Comparison of ENCODE assay signal across 17 cellular contexts in genomic region chr10:59838390-59838789, GRCh38.
"Had no signal": no experiment of that assay in that cellular context is flagged by ENCODE, and none has a peak within 500 bp of the region (broad histone marks: within the 10 kb centered on the region; RNA-seq: fewer than 3 reads in every experiment).

No MANE protein-coding gene starts in this region.

- H3K27me3 ChIP-seq: brain microvascular endothelial cell, gastroesophageal sphincter, heart right ventricle, upper lobe of left lung had no signal

- H3K9me3 ChIP-seq: gastroesophageal sphincter, heart right ventricle, upper lobe of left lung had no signal

- H3K27ac ChIP-seq: brain microvascular endothelial cell, gastroesophageal sphincter, heart right ventricle, upper lobe of left lung had no signal

- H3K4me3 Mint-ChIP-seq: activated CD8-positive, alpha-beta T cell treated with anti-CD3 and anti-CD28 coated beads, Interleukin-2, amount 10 ng/mL, durations not matched to agents 7 days and 5 days; activated naive CD8-positive, alpha-beta T cell treated with anti-CD3 and anti-CD28 coated beads for 36 hours; effector memory CD8-positive, alpha-beta T cell; natural killer cell treated with Interleukin-12 subunit alpha and Interleukin-12 subunit beta and Interleukin-15 and Interleukin-18, amount 100 ng/mL, for 72 hours; stimulated activated naive CD8-positive, alpha-beta T cell treated with anti-CD3 and anti-CD28 coated beads, Interleukin-15, amount 100 ng/mL, for 72 hours; WTC11 had no signal

- DNase-seq: activated CD4-positive, alpha-beta T cell treated with anti-CD3 and anti-CD28 coated beads for 48 hours; activated CD8-positive, alpha-beta memory T cell treated with anti-CD3 and anti-CD28 coated beads, Interleukin-2, amount 50 U/mL, for 48 hours; activated CD8-positive, alpha-beta T cell treated with anti-CD3 and anti-CD28 coated beads, Interleukin-2, amount 10 ng/mL, durations not matched to agents 7 days and 5 days; activated naive CD8-positive, alpha-beta T cell treated with anti-CD3 and anti-CD28 coated beads for 36 hours; brain microvascular endothelial cell; dermis blood vessel endothelial cell; effector memory CD8-positive, alpha-beta T cell; heart right ventricle; posterior cingulate gyrus; right cardiac atrium; stimulated activated naive CD8-positive, alpha-beta T cell treated with anti-CD3 and anti-CD28 coated beads, Interleukin-15, amount 100 ng/mL, for 72 hours; upper lobe of left lung had no signal

- H3K27me3 Mint-ChIP-seq: activated naive CD8-positive, alpha-beta T cell treated with anti-CD3 and anti-CD28 coated beads for 36 hours; effector memory CD8-positive, alpha-beta T cell; natural killer cell treated with Interleukin-12 subunit alpha and Interleukin-12 subunit beta and Interleukin-15 and Interleukin-18, amount 100 ng/mL, for 72 hours; stimulated activated naive CD8-positive, alpha-beta T cell treated with anti-CD3 and anti-CD28 coated beads, Interleukin-15, amount 100 ng/mL, for 72 hours had no signal

- H3K4me3 ChIP-seq: gastroesophageal sphincter, heart right ventricle, lung, smooth muscle cell, upper lobe of left lung had no signal

- H3K27ac Mint-ChIP-seq: activated CD8-positive, alpha-beta T cell treated with anti-CD3 and anti-CD28 coated beads, Interleukin-2, amount 10 ng/mL, durations not matched to agents 7 days and 5 days; effector memory CD8-positive, alpha-beta T cell; natural killer cell treated with Interleukin-12 subunit alpha and Interleukin-12 subunit beta and Interleukin-15 and Interleukin-18, amount 100 ng/mL, for 72 hours; stimulated activated naive CD8-positive, alpha-beta T cell treated with anti-CD3 and anti-CD28 coated beads, Interleukin-15, amount 100 ng/mL, for 72 hours had no signal

- ATAC-seq: activated CD8-positive, alpha-beta T cell treated with anti-CD3 and anti-CD28 coated beads, Interleukin-2, amount 10 ng/mL, durations not matched to agents 7 days and 5 days; effector memory CD8-positive, alpha-beta T cell; gastroesophageal sphincter; heart right ventricle; natural killer cell treated with Interleukin-12 subunit alpha and Interleukin-12 subunit beta and Interleukin-15 and Interleukin-18, amount 100 ng/mL, for 72 hours; right cardiac atrium; stimulated activated naive CD8-positive, alpha-beta T cell treated with anti-CD3 and anti-CD28 coated beads, Interleukin-15, amount 100 ng/mL, for 72 hours; WTC11 had no signal

- H3K36me3 ChIP-seq: brain microvascular endothelial cell had no signal

- H3K4me1 ChIP-seq: upper lobe of left lung had no signal

- H3K9me3 Mint-ChIP-seq: activated naive CD8-positive, alpha-beta T cell treated with anti-CD3 and anti-CD28 coated beads for 36 hours; effector memory CD8-positive, alpha-beta T cell; natural killer cell treated with Interleukin-12 subunit alpha and Interleukin-12 subunit beta and Interleukin-15 and Interleukin-18, amount 100 ng/mL, for 72 hours; stimulated activated naive CD8-positive, alpha-beta T cell treated with anti-CD3 and anti-CD28 coated beads, Interleukin-15, amount 100 ng/mL, for 72 hours; WTC11 had no signal
